Comparison of ENCODE assay signal across 16 cellular contexts in genomic region chr10:50286517-50286916, GRCh38. TPM values are rescaled to one million over a fixed set of nuclear protein-coding genes. Genes with fewer than 3 reads are reported as not detected.
DNase-seq lines count a peak whose midpoint lies in the region; ATAC-seq and TF ChIP-seq lines count a peak whose summit lies in the region.
"Had no signal": no experiment of that assay in that cellular context is flagged by ENCODE, and none has a peak within 500 bp of the region (broad histone marks: within the 10 kb centered on the region; RNA-seq: fewer than 3 reads in every experiment).

No MANE protein-coding gene starts in this region.

- TF ChIP-seq POLR2A in GM18505 (IDR thresholded peaks at IDR 0.05; ENCODE audit: borderline replicate concordance, extremely low read depth, insufficient read depth, insufficient read length) = no peak

- DNase-seq in G401 (ENCODE audit: low spot score) (peak; percentile 32), NCI-H446 treated with DMSO at 0.1 percent for 48 hours (lab: John Stamatoyannopoulos, UW) (peak; percentile 20), fibroblast of mammary gland (ENCODE audit: low read depth) (peak; percentile 90), skeletal muscle cell (ENCODE audit: low read depth) (peak; percentile 67), Kasumi-1 (lab: John Stamatoyannopoulos, UW) (no peak)
- no peak for DNase-seq in activated CD4-positive, alpha-beta T cell treated with anti-CD3 and anti-CD28 coated beads, Interleukin-2, amount 10 ng/mL, durations not matched to agents 24 days and 14 days
- DNase-seq: activated naive CD4-positive, alpha-beta T cell; naive B cell; NCI-H1105 treated with DMSO at 0.1 percent for 48 hours; OCI-M1; stimulated activated CD4-positive, alpha-beta T cell treated with anti-CD3 and anti-CD28 coated beads, Interleukin-4, amount 100 ng/mL, for 1 hour; transverse colon; WERI-Rb-1 had no signal

- ATAC-seq in GM18505 (IDR thresholded peaks at IDR 0.05; ENCODE audit: unreplicated experiment) = no peak

- H3K36me3 Mint-ChIP-seq in activated CD4-positive, alpha-beta T cell treated with anti-CD3 and anti-CD28 coated beads, Interleukin-2, amount 10 ng/mL, durations not matched to agents 24 days and 14 days (ENCODE audit: low read depth) = no peaks in the 10 kb centered on the region

- intact Hi-C loops in activated CD4-positive, alpha-beta T cell treated with anti-CD3 and anti-CD28 coated beads, Interleukin-2, amount 10 ng/mL, durations not matched to agents 24 days and 14 days (cut with micrococcal nuclease) = no loop called here

- H3K4me3 Mint-ChIP-seq in activated CD4-positive, alpha-beta T cell treated with anti-CD3 and anti-CD28 coated beads, Interleukin-2, amount 10 ng/mL, durations not matched to agents 24 days and 14 days = no peak overlapping the region
- H3K4me3 Mint-ChIP-seq: naive B cell had no signal

- in situ Hi-C loops in G401 (cut with HindIII; ENCODE audit: low sequenced_read_pairs) = no loop called here

- no peaks in the 10 kb centered on the region for H3K9me3 Mint-ChIP-seq in activated CD4-positive, alpha-beta T cell treated with anti-CD3 and anti-CD28 coated beads, Interleukin-2, amount 10 ng/mL, durations not matched to agents 24 days and 14 days

- H3K27ac Mint-ChIP-seq in activated CD4-positive, alpha-beta T cell treated with anti-CD3 and anti-CD28 coated beads, Interleukin-2, amount 10 ng/mL, durations not matched to agents 24 days and 14 days = no peak overlapping the region
- H3K27ac Mint-ChIP-seq: naive B cell had no signal

- H3K4me1 Mint-ChIP-seq in activated CD4-positive, alpha-beta T cell treated with anti-CD3 and anti-CD28 coated beads, Interleukin-2, amount 10 ng/mL, durations not matched to agents 24 days and 14 days = no peaks in the 10 kb centered on the region
- H3K4me1 Mint-ChIP-seq: naive B cell had no signal

- no peak for TF ChIP-seq CTCF in fibroblast of mammary gland (conservative IDR thresholded peaks at IDR 0.05; ENCODE audit: control insufficient read depth, insufficient read depth, low read depth, low read length)

- H3K27me3 Mint-ChIP-seq in activated CD4-positive, alpha-beta T cell treated with anti-CD3 and anti-CD28 coated beads, Interleukin-2, amount 10 ng/mL, durations not matched to agents 24 days and 14 days = peaks cover 31% of the 10 kb centered on the region

- H3K4me3 ChIP-seq in fibroblast of mammary gland (ENCODE audit: control insufficient read depth, low read depth, low read length) = no peak overlapping the region
- H3K4me3 ChIP-seq in skeletal muscle cell (ENCODE audit: low read depth, low read length) = no peak overlapping the region
- H3K4me3 ChIP-seq: heart right ventricle, right atrium auricular region, transverse colon had no signal

RNA-seq across cellular contexts. Expression of gene ASAH2, which starts 35.2 kb away (rescaled TPM):
- 0.20 TPM in 1 of 2 replicates, not detected in the other for total RNA-seq in G401 (2014; rRNA removed; shearing (Covaris generic))
- 4.6 and 5.2 TPM in 2 replicates for total RNA-seq in activated CD4-positive, alpha-beta T cell treated with anti-CD3 and anti-CD28 coated beads, Interleukin-2, amount 10 ng/mL, durations not matched to agents 24 days and 14 days

Comparison
In these comparisons a context has a peak if more than half of its experiments do, and no peak if none do; other contexts are left out.
1. DNase-seq: peak in G401 (single experiment), NCI-H446 treated with DMSO at 0.1 percent for 48 hours (single experiment), fibroblast of mammary gland (single experiment) and skeletal muscle cell (single experiment); none in activated CD4-positive, alpha-beta T cell treated with anti-CD3 and anti-CD28 coated beads, Interleukin-2, amount 10 ng/mL, durations not matched to agents 24 days and 14 days (single experiment) and Kasumi-1 (0 of 2).